2 cellular contexts compared by ENCODE assay signal in the genomic region with DNA sequence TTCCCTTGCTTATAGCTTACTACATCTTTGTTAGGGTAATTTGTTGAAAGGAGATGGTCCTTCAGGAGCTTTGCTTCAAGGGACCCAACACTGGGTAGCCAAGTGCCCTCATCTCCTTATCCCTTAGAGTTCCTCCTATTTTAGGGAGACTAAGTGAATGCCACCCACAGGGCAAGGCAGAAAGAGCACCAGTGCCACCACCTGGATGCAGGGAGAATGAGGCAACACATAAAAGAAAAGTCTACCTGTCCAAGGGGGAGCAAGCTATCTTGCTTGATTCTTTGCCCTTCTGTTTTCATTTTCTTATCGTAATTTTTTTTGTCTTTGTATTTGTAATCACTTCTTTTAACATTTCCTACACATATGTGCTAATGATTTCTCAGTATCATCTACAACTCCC.
A peak's percentile ranks its signal among the peaks of the same experiment; 100 is the strongest.
TF ChIP-seq lines count a peak whose summit lies in the region.

No MANE protein-coding gene starts in this region.

TF ChIP-seq in GM23338, 12 proteins besides CTCF, POLR2A, EP300 and RAD21 (continued from another document):
- TF ChIP-seq, protein P1, sequence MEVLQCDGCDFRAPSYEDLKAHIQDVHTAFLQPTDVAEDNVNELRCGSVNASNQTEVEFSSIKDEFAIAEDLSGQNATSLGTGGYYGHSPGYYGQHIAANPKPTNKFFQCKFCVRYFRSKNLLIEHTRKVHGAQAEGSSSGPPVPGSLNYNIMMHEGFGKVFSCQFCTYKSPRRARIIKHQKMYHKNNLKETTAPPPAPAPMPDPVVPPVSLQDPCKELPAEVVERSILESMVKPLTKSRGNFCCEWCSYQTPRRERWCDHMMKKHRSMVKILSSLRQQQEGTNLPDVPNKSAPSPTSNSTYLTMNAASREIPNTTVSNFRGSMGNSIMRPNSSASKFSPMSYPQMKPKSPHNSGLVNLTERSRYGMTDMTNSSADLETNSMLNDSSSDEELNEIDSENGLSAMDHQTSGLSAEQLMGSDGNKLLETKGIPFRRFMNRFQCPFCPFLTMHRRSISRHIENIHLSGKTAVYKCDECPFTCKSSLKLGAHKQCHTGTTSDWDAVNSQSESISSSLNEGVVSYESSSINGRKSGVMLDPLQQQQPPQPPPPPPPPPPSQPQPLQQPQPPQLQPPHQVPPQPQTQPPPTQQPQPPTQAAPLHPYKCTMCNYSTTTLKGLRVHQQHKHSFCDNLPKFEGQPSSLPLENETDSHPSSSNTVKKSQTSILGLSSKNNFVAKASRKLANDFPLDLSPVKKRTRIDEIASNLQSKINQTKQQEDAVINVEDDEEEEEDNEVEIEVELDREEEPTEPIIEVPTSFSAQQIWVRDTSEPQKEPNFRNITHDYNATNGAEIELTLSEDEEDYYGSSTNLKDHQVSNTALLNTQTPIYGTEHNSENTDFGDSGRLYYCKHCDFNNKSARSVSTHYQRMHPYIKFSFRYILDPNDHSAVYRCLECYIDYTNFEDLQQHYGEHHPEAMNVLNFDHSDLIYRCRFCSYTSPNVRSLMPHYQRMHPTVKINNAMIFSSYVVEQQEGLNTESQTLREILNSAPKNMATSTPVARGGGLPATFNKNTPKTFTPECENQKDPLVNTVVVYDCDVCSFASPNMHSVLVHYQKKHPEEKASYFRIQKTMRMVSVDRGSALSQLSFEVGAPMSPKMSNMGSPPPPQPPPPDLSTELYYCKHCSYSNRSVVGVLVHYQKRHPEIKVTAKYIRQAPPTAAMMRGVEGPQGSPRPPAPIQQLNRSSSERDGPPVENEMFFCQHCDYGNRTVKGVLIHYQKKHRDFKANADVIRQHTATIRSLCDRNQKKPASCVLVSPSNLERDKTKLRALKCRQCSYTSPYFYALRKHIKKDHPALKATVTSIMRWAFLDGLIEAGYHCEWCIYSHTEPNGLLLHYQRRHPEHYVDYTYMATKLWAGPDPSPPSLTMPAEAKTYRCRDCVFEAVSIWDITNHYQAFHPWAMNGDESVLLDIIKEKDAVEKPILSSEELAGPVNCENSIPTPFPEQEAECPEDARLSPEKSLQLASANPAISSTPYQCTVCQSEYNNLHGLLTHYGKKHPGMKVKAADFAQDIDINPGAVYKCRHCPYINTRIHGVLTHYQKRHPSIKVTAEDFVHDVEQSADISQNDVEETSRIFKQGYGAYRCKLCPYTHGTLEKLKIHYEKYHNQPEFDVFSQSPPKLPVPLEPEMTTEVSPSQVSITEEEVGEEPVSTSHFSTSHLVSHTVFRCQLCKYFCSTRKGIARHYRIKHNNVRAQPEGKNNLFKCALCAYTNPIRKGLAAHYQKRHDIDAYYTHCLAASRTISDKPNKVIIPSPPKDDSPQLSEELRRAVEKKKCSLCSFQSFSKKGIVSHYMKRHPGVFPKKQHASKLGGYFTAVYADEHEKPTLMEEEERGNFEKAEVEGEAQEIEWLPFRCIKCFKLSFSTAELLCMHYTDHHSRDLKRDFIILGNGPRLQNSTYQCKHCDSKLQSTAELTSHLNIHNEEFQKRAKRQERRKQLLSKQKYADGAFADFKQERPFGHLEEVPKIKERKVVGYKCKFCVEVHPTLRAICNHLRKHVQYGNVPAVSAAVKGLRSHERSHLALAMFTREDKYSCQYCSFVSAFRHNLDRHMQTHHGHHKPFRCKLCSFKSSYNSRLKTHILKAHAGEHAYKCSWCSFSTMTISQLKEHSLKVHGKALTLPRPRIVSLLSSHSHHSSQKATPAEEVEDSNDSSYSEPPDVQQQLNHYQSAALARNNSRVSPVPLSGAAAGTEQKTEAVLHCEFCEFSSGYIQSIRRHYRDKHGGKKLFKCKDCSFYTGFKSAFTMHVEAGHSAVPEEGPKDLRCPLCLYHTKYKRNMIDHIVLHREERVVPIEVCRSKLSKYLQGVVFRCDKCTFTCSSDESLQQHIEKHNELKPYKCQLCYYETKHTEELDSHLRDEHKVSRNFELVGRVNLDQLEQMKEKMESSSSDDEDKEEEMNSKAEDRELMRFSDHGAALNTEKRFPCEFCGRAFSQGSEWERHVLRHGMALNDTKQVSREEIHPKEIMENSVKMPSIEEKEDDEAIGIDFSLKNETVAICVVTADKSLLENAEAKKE (CRISPR knock-in tag; IDR thresholded peaks at IDR 0.05): 0 out of 2 replicates have a peak, but pooled peaks have one; percentile 11
- TF ChIP-seq, protein P2, sequence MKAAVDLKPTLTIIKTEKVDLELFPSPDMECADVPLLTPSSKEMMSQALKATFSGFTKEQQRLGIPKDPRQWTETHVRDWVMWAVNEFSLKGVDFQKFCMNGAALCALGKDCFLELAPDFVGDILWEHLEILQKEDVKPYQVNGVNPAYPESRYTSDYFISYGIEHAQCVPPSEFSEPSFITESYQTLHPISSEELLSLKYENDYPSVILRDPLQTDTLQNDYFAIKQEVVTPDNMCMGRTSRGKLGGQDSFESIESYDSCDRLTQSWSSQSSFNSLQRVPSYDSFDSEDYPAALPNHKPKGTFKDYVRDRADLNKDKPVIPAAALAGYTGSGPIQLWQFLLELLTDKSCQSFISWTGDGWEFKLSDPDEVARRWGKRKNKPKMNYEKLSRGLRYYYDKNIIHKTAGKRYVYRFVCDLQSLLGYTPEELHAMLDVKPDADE (IDR thresholded peaks at IDR 0.05): no peak

TF ChIP-seq in SK-N-SH treated with all-trans-retinoic acid at 6 μM for 48 hours, 23 proteins besides CTCF, POLR2A, EP300 and RAD21 (continued from another document):
- TF ChIP-seq, protein P3, sequence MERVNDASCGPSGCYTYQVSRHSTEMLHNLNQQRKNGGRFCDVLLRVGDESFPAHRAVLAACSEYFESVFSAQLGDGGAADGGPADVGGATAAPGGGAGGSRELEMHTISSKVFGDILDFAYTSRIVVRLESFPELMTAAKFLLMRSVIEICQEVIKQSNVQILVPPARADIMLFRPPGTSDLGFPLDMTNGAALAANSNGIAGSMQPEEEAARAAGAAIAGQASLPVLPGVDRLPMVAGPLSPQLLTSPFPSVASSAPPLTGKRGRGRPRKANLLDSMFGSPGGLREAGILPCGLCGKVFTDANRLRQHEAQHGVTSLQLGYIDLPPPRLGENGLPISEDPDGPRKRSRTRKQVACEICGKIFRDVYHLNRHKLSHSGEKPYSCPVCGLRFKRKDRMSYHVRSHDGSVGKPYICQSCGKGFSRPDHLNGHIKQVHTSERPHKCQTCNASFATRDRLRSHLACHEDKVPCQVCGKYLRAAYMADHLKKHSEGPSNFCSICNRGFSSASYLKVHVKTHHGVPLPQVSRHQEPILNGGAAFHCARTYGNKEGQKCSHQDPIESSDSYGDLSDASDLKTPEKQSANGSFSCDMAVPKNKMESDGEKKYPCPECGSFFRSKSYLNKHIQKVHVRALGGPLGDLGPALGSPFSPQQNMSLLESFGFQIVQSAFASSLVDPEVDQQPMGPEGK (CRISPR knock-in tag; IDR thresholded peaks at IDR 0.05; ENCODE audit: borderline replicate concordance): no peak
- TF ChIP-seq, protein P4, sequence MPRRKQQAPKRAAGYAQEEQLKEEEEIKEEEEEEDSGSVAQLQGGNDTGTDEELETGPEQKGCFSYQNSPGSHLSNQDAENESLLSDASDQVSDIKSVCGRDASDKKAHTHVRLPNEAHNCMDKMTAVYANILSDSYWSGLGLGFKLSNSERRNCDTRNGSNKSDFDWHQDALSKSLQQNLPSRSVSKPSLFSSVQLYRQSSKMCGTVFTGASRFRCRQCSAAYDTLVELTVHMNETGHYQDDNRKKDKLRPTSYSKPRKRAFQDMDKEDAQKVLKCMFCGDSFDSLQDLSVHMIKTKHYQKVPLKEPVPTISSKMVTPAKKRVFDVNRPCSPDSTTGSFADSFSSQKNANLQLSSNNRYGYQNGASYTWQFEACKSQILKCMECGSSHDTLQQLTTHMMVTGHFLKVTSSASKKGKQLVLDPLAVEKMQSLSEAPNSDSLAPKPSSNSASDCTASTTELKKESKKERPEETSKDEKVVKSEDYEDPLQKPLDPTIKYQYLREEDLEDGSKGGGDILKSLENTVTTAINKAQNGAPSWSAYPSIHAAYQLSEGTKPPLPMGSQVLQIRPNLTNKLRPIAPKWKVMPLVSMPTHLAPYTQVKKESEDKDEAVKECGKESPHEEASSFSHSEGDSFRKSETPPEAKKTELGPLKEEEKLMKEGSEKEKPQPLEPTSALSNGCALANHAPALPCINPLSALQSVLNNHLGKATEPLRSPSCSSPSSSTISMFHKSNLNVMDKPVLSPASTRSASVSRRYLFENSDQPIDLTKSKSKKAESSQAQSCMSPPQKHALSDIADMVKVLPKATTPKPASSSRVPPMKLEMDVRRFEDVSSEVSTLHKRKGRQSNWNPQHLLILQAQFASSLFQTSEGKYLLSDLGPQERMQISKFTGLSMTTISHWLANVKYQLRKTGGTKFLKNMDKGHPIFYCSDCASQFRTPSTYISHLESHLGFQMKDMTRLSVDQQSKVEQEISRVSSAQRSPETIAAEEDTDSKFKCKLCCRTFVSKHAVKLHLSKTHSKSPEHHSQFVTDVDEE (CRISPR knock-in tag; IDR thresholded peaks at IDR 0.05): no peak
- no peak for TF ChIP-seq TCF4 (CRISPR knock-in tag; IDR thresholded peaks at IDR 0.05; ENCODE audit: borderline replicate concordance)
- TF ChIP-seq ESRRG (CRISPR knock-in tag; IDR thresholded peaks at IDR 0.05): no peak
